2 cellular contexts compared by ENCODE assay signal in the genomic region with DNA sequence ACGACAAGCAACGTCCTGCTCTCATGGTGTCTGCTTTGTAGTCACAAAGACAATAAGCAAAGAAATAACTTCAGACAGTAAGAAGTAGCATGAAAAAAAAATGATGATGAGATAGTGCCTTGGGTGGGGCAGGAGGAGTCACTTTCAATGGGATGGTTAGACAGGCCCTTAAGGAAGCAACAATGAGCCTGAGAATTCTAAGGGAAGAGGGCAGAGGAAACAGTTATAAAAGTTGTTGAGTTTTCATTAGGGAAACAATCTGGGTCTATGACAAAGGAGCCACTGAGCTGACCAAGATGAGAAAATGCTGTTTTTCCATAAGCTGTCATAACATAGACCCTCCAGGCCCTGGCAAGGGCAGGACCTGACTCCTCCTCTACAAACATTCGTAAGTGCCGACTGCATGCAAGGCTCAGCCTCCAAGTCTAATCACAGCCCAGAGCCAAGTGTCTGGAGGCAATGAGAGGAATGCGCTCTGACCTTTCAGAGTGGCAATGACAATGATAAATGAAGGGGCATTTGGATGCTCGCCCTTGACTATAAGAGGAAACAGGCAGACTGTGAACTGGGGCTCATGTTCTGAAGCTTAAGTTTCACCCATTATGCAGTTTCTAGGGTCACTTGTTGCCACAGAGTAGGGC.
TF ChIP-seq lines count a peak whose summit lies in the region.

No MANE protein-coding gene starts in this region.

TF ChIP-seq in liver, 16 proteins besides CTCF, POLR2A, EP300 and RAD21 (continued from another document):
- TF ChIP-seq HNF4A (conservative IDR thresholded peaks at IDR 0.05) = no peak

TF ChIP-seq in HepG2, 621 proteins besides CTCF, POLR2A, EP300 and RAD21:
- TF ChIP-seq MIER3 (CRISPR knock-in tag; IDR thresholded peaks at IDR 0.05; ENCODE audit: borderline replicate concordance) (no peak), ZNF34 (CRISPR knock-in tag; IDR thresholded peaks at IDR 0.05; ENCODE audit: borderline replicate concordance) (no peak), RXRB (CRISPR knock-in tag; IDR thresholded peaks at IDR 0.05; ENCODE audit: borderline replicate concordance) (no peak), JUN (CRISPR knock-in tag; IDR thresholded peaks at IDR 0.05) (no peak), NR2F2 (IDR thresholded peaks at IDR 0.05; ENCODE audit: borderline replicate concordance, low read depth) (no peak), ZNF496 (CRISPR knock-in tag; IDR thresholded peaks at IDR 0.05; ENCODE audit: insufficient replicate concordance) (no peak), SCMH1 (CRISPR knock-in tag; IDR thresholded peaks at IDR 0.05; ENCODE audit: borderline replicate concordance) (no peak), ZNF782 (CRISPR knock-in tag; IDR thresholded peaks at IDR 0.05; ENCODE audit: borderline replicate concordance) (no peak), SRSF1 (optimal IDR thresholded peaks at IDR 0.05; ENCODE audit: low read depth, low read length) (no peak), SNAPC2 (CRISPR knock-in tag; IDR thresholded peaks at IDR 0.05) (no peak)
- TF ChIP-seq, protein P1, sequence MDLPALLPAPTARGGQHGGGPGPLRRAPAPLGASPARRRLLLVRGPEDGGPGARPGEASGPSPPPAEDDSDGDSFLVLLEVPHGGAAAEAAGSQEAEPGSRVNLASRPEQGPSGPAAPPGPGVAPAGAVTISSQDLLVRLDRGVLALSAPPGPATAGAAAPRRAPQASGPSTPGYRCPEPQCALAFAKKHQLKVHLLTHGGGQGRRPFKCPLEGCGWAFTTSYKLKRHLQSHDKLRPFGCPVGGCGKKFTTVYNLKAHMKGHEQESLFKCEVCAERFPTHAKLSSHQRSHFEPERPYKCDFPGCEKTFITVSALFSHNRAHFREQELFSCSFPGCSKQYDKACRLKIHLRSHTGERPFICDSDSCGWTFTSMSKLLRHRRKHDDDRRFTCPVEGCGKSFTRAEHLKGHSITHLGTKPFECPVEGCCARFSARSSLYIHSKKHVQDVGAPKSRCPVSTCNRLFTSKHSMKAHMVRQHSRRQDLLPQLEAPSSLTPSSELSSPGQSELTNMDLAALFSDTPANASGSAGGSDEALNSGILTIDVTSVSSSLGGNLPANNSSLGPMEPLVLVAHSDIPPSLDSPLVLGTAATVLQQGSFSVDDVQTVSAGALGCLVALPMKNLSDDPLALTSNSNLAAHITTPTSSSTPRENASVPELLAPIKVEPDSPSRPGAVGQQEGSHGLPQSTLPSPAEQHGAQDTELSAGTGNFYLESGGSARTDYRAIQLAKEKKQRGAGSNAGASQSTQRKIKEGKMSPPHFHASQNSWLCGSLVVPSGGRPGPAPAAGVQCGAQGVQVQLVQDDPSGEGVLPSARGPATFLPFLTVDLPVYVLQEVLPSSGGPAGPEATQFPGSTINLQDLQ (CRISPR knock-in tag; IDR thresholded peaks at IDR 0.05) = no peak
